In the genomic region with DNA sequence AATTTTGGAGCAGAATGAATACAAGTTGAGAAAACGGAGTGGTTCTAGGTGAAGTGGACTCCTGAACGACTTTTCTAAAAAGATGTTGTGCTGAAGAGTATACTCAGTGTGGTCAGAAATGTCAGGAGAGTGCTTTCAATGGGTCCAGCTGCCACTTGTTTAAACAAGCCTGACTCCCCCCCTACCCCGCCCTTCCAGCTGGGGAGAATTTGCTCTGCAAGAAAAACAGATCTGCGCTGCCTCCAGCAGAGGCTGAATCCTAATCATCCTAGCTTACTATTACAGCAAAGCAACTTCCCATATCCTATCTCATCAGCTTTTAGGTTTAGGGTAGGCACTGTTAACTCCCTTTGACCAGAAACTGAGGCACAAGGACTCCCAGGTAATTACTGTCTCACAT, we compare ENCODE assay signal across 13 cellular contexts. TPM values are rescaled to one million over a fixed set of nuclear protein-coding genes. Genes with fewer than 3 reads are reported as not detected.
DNase-seq lines count a peak whose midpoint lies in the region; ATAC-seq and TF ChIP-seq lines count a peak whose summit lies in the region.
"Had no signal": no experiment of that assay in that cellular context is flagged by ENCODE, and none has a peak within 500 bp of the region (broad histone marks: within the 10 kb centered on the region; RNA-seq: fewer than 3 reads in every experiment).

No MANE protein-coding gene starts in this region.

- no peaks in the 10 kb centered on the region for H3K36me3 ChIP-seq in thyroid gland
- H3K36me3 ChIP-seq: cardiac muscle cell, tibial nerve had no signal

- no peaks in the 10 kb centered on the region for H3K36me3 Mint-ChIP-seq in activated CD8-positive, alpha-beta T cell treated with anti-CD3 and anti-CD28 coated beads for 36 hours (ENCODE audit: low read depth)
- no peaks in the 10 kb centered on the region for H3K36me3 Mint-ChIP-seq in activated CD8-positive, alpha-beta T cell treated with anti-CD3 and anti-CD28 coated beads, Interleukin-2, amount 10 ng/mL, durations not matched to agents 7 days and 5 days (ENCODE audit: low read depth)

- H3K27me3 Mint-ChIP-seq in activated CD8-positive, alpha-beta T cell treated with anti-CD3 and anti-CD28 coated beads for 36 hours = peaks cover 26% of the 10 kb centered on the region
- peaks cover 29% of the 10 kb centered on the region for H3K27me3 Mint-ChIP-seq in activated CD8-positive, alpha-beta T cell treated with anti-CD3 and anti-CD28 coated beads, Interleukin-2, amount 10 ng/mL, durations not matched to agents 7 days and 5 days (ENCODE audit: low read depth)

- peaks cover 0 to 8% of the 10 kb centered on the region in 2 donors for H3K4me1 ChIP-seq in thyroid gland

- H3K27me3 ChIP-seq in thyroid gland = peaks cover 3% of the 10 kb centered on the region

- H3K9me3 ChIP-seq in thyroid gland = no peaks in the 10 kb centered on the region
- H3K9me3 ChIP-seq: tibial nerve had no signal

- no peaks in the 10 kb centered on the region for H3K9me3 Mint-ChIP-seq in activated CD8-positive, alpha-beta T cell treated with anti-CD3 and anti-CD28 coated beads for 36 hours
- H3K9me3 Mint-ChIP-seq in activated CD8-positive, alpha-beta T cell treated with anti-CD3 and anti-CD28 coated beads, Interleukin-2, amount 10 ng/mL, durations not matched to agents 7 days and 5 days (ENCODE audit: insufficient read depth) = no peaks in the 10 kb centered on the region

- no peak for ATAC-seq in activated CD8-positive, alpha-beta T cell treated with anti-CD3 and anti-CD28 coated beads for 36 hours
- no peak for ATAC-seq in activated CD8-positive, alpha-beta T cell treated with anti-CD3 and anti-CD28 coated beads, Interleukin-2, amount 10 ng/mL, durations not matched to agents 7 days and 5 days
- ATAC-seq in GM21526 (IDR thresholded peaks at IDR 0.05; ENCODE audit: low FRiP score, unreplicated experiment) = no peak
- no peak for ATAC-seq in HG03025 (IDR thresholded peaks at IDR 0.05; ENCODE audit: low FRiP score, unreplicated experiment)
- ATAC-seq: left lobe of liver had no signal

- peak; percentile 5 for DNase-seq in activated CD8-positive, alpha-beta T cell treated with anti-CD3 and anti-CD28 coated beads for 36 hours
- no peak for DNase-seq in activated CD8-positive, alpha-beta T cell treated with anti-CD3 and anti-CD28 coated beads, Interleukin-2, amount 10 ng/mL, durations not matched to agents 7 days and 5 days
- peak; percentile 47 for DNase-seq in NCI-H510A (lab: John Stamatoyannopoulos, UW)
- peak; percentile 5 for DNase-seq in choroid plexus epithelial cell (ENCODE audit: low read depth)
- DNase-seq in thyroid gland = peak; percentile 49 to 67
- DNase-seq in H4 (ENCODE audit: low spot score) = no peak
- DNase-seq: NK-92 treated with Interleukin-12 subunit alpha and Interleukin-12 subunit beta, amount 100 ng/mL, for 24 hours; T-helper 9 cell had no signal

- intact Hi-C loops in activated CD8-positive, alpha-beta T cell treated with anti-CD3 and anti-CD28 coated beads for 36 hours (cut with micrococcal nuclease) = no loop called here
- intact Hi-C loops in thyroid gland (cut with DNase I) = no loop called here

- POLR2A ChIA-PET in activated CD8-positive, alpha-beta T cell treated with anti-CD3 and anti-CD28 coated beads for 36 hours (lab: Charles Lee) = interaction anchor here (0.8 kb wide), 1 partner anchor 138 kb away, joined by 3 read pairs; no protein-coding TSS in a partner anchor
- POLR2A ChIA-PET in activated CD8-positive, alpha-beta T cell treated with anti-CD3 and anti-CD28 coated beads, Interleukin-2, amount 10 ng/mL, durations not matched to agents 7 days and 5 days (lab: Charles Lee) = no interaction called here

- no peak for TF ChIP-seq POLR2A in thyroid gland (IDR thresholded peaks at IDR 0.05)

- H3K4me3 Mint-ChIP-seq in activated CD8-positive, alpha-beta T cell treated with anti-CD3 and anti-CD28 coated beads for 36 hours = no peak overlapping the region
- H3K4me3 Mint-ChIP-seq in activated CD8-positive, alpha-beta T cell treated with anti-CD3 and anti-CD28 coated beads, Interleukin-2, amount 10 ng/mL, durations not matched to agents 7 days and 5 days = no peak overlapping the region

- H3K4me3 ChIP-seq in choroid plexus epithelial cell (ENCODE audit: low read depth, low read length) (no peak overlapping the region), thyroid gland (replicated peaks in 1 of 3) (no peak overlapping the region)
- H3K4me3 ChIP-seq: cardiac muscle cell, tibial nerve had no signal

- 13 to 14% methylated on average over 2 to 4 of the region's 4 CpGs for WGBS in thyroid gland, 2 donors

- TF ChIP-seq CTCF in activated CD8-positive, alpha-beta T cell treated with anti-CD3 and anti-CD28 coated beads for 36 hours (IDR thresholded peaks at IDR 0.05) = no peak
- TF ChIP-seq CTCF in choroid plexus epithelial cell (conservative IDR thresholded peaks at IDR 0.05; ENCODE audit: low read depth, low read length) = no peak
- TF ChIP-seq CTCF in thyroid gland (IDR thresholded peaks at IDR 0.05) = no peak

- CTCF ChIA-PET in activated CD8-positive, alpha-beta T cell treated with anti-CD3 and anti-CD28 coated beads for 36 hours (lab: Charles Lee) = interaction anchor here (0.7 kb wide), 1 partner anchor 141 kb away, joined by 4 read pairs; no protein-coding TSS in a partner anchor
- CTCF ChIA-PET in activated CD8-positive, alpha-beta T cell treated with anti-CD3 and anti-CD28 coated beads, Interleukin-2, amount 10 ng/mL, durations not matched to agents 7 days and 5 days (lab: Charles Lee) = no interaction called here

- H3K4me1 Mint-ChIP-seq in activated CD8-positive, alpha-beta T cell treated with anti-CD3 and anti-CD28 coated beads for 36 hours (ENCODE audit: low read depth) = peaks cover 2% of the 10 kb centered on the region
- peaks cover 7% of the 10 kb centered on the region for H3K4me1 Mint-ChIP-seq in activated CD8-positive, alpha-beta T cell treated with anti-CD3 and anti-CD28 coated beads, Interleukin-2, amount 10 ng/mL, durations not matched to agents 7 days and 5 days (ENCODE audit: low read depth)

- H3K27ac Mint-ChIP-seq in activated CD8-positive, alpha-beta T cell treated with anti-CD3 and anti-CD28 coated beads for 36 hours = no peak overlapping the region
- H3K27ac Mint-ChIP-seq in activated CD8-positive, alpha-beta T cell treated with anti-CD3 and anti-CD28 coated beads, Interleukin-2, amount 10 ng/mL, durations not matched to agents 7 days and 5 days = no peak overlapping the region

- H3K27ac ChIP-seq in thyroid gland = no peak overlapping the region
- H3K27ac ChIP-seq: cardiac muscle cell, tibial nerve had no signal

RNA-seq across cellular contexts. Expression of a gene that starts 1.9 kb away (rescaled TPM):
- 1 to 10 TPM; 1.8 to 2.2 TPM for total RNA-seq in activated CD8-positive, alpha-beta T cell treated with anti-CD3 and anti-CD28 coated beads for 36 hours
- under 1 TPM; 0.31 to 0.37 TPM for total RNA-seq in activated CD8-positive, alpha-beta T cell treated with anti-CD3 and anti-CD28 coated beads, Interleukin-2, amount 10 ng/mL, durations not matched to agents 7 days and 5 days
- total RNA-seq in thyroid gland = not detected
- 0.50 and 1.4 TPM in 2 replicates for total RNA-seq in H4 (2014; rRNA removed; shearing (Covaris generic))
- total RNA-seq: tibial nerve had no signal

Comparison
In these comparisons a context has a peak if more than half of its experiments do, and no peak if none do; other contexts are left out.
1. DNase-seq: peak in activated CD8-positive, alpha-beta T cell treated with anti-CD3 and anti-CD28 coated beads for 36 hours (single experiment), NCI-H510A (single experiment), choroid plexus epithelial cell (single experiment) and thyroid gland (2 of 2); none in activated CD8-positive, alpha-beta T cell treated with anti-CD3 and anti-CD28 coated beads, Interleukin-2, amount 10 ng/mL, durations not matched to agents 7 days and 5 days (single experiment) and H4 (single experiment).